ENCODE assay signal across 29 cellular contexts in genomic region chr9:105625088-105625487, GRCh38. TPM values are rescaled to one million over a fixed set of nuclear protein-coding genes. Genes with fewer than 3 reads are reported as not detected.
"Had no signal": no experiment of that assay in that cellular context is flagged by ENCODE, and none has a peak within 500 bp of the region (broad histone marks: within the 10 kb centered on the region; RNA-seq: fewer than 3 reads in every experiment).

No MANE protein-coding gene starts in this region.

- ATAC-seq: stimulated activated effector memory CD8-positive, alpha-beta T cell treated with anti-CD3 and anti-CD28 coated beads, Interleukin-12 subunit alpha, Interleukin-12 subunit beta, amount 100 ng/mL, for 72 hours; stimulated activated memory B cell treated with anti-CD40 and anti-IgM and Interleukin-4, amounts not matched to agents 10 μg/mL and 1 μg/mL and 100 μg/mL, for 72 hours; stimulated activated naive B cell treated with anti-CD40 and anti-IgM and Interleukin-4, amounts not matched to agents 10 μg/mL and 1 μg/mL and 100 μg/mL, for 72 hours; stimulated activated naive CD8-positive, alpha-beta T cell treated with anti-CD3 and anti-CD28 coated beads, Interleukin-15, amount 100 ng/mL, for 72 hours; stimulated activated naive CD8-positive, alpha-beta T cell treated with anti-CD3 and anti-CD28 coated beads, Interleukin-15, Interleukin-2, amounts not matched to agents 100 U/mL and 50 U/mL, for 24 hours; upper lobe of right lung had no signal

- DNase-seq: stimulated activated CD4-positive, alpha-beta T cell treated with anti-CD3 and anti-CD28 coated beads, Interleukin-2, amount 100 ng/mL, for 48 hours; stimulated activated CD4-positive, alpha-beta T cell treated with anti-CD3 and anti-CD28 coated beads, Interleukin-4, amount 100 ng/mL, for 1 hour; stimulated activated CD4-positive, alpha-beta T cell treated with anti-CD3 and anti-CD28 coated beads, Interleukin-4, amount 100 ng/mL, for 24 hours; stimulated activated CD4-positive, alpha-beta T cell treated with anti-CD3 and anti-CD28 coated beads, Interleukin-4, amount 100 ng/mL, for 4 hours; stimulated activated CD8-positive, alpha-beta memory T cell treated with anti-CD3 and anti-CD28 coated beads, Interleukin-4, amount 100 ng/mL, for 48 hours; stimulated activated naive B cell treated with anti-CD40 and anti-IgM and Interleukin-4, amounts not matched to agents 10 μg/mL and 1 μg/mL and 100 μg/mL, for 72 hours; stimulated activated naive CD4-positive, alpha-beta T cell; stimulated activated naive CD4-positive, alpha-beta T cell treated with Interleukin-2 at 50 U/mL for 16 hours; stimulated activated naive CD8-positive, alpha-beta T cell treated with anti-CD3 and anti-CD28 coated beads, Interleukin-15, amount 100 ng/mL, for 72 hours; stimulated activated naive CD8-positive, alpha-beta T cell treated with anti-CD3 and anti-CD28 coated beads, Interleukin-15, Interleukin-2, amounts not matched to agents 100 U/mL and 50 U/mL, for 24 hours; stomach; substantia nigra; testis; thyroid gland; tibial artery; transverse colon; trophoblast cell; upper lobe of left lung; upper lobe of right lung; uterus had no signal

- H3K4me1 ChIP-seq: stomach, suprapubic skin, testis, thyroid gland, tibial artery, tibial nerve, transverse colon, upper lobe of left lung, upper lobe of right lung, uterus, vagina had no signal

- FAIRE-seq: urothelium cell line had no signal

- H3K27ac ChIP-seq: stomach, suprapubic skin, testis, thoracic aorta, thyroid gland, tibial artery, tibial nerve, transverse colon, upper lobe of left lung, upper lobe of right lung, uterus, vagina had no signal

- H3K9me3 ChIP-seq: stomach, suprapubic skin, testis, thoracic aorta, thyroid gland, tibial artery, tibial nerve, transverse colon, upper lobe of left lung, upper lobe of right lung, uterus, vagina had no signal

- H3K4me3 ChIP-seq: stomach, suprapubic skin, testis, thoracic aorta, thyroid gland, tibial artery, tibial nerve, transverse colon, upper lobe of left lung, upper lobe of right lung, uterus, vagina had no signal

- H3K36me3 ChIP-seq: thoracic aorta, thyroid gland, upper lobe of right lung, uterus, vagina had no signal

- H3K27me3 ChIP-seq: stomach, suprapubic skin, testis, thyroid gland, tibial artery, tibial nerve, transverse colon, upper lobe of left lung, upper lobe of right lung, uterus, vagina had no signal

RNA-seq across cellular contexts. Expression of gene TAL2, which starts 37.2 kb away (rescaled TPM):
- total RNA-seq: suprapubic skin, testis, thoracic aorta, thyroid gland, transverse colon, upper lobe of left lung, upper lobe of right lung, ureter, vagina had no signal
- polyA plus RNA-seq: stomach, urinary bladder had no signal
